ENCODE assay signal across 15 cellular contexts in genomic region chr1:191592111-191592510, GRCh38.
DNase-seq lines count a peak whose midpoint lies in the region; ATAC-seq lines count a peak whose summit lies in the region.
"Had no signal": no experiment of that assay in that cellular context is flagged by ENCODE, and none has a peak within 500 bp of the region (broad histone marks: within the 10 kb centered on the region; RNA-seq: fewer than 3 reads in every experiment).

No MANE protein-coding gene starts in this region.

- DNase-seq in OCI-M1 (lab: John Stamatoyannopoulos, UW), result peak; percentile 43
- peak; percentile 13 for DNase-seq in fibroblast of peridontal ligament (ENCODE audit: extremely low read depth)
- no peak for DNase-seq in GM19240 (ENCODE audit: insufficient read length, low spot score)
- no peak for DNase-seq in DMS79 treated with DMSO at 0.1 percent for 48 hours (lab: John Stamatoyannopoulos, UW)
- no peak for DNase-seq in activated naive CD4-positive, alpha-beta T cell (lab: John Stamatoyannopoulos, UW)
- DNase-seq: C1 segment of cervical spinal cord, NCI-H1092, NCI-H146, NCI-H2081, NCI-H748 treated with DMSO at 0.1 percent for 48 hours, SK-N-SH had no signal

- peak; percentile 68 for ATAC-seq in GM18867 (IDR thresholded peaks at IDR 0.05; ENCODE audit: unreplicated experiment)
- ATAC-seq in HG02610 (IDR thresholded peaks at IDR 0.05; ENCODE audit: unreplicated experiment), result peak; percentile 61
- ATAC-seq: Panc1, Right ventricle myocardium inferior had no signal

Comparison
In these comparisons a context has a peak if more than half of its experiments do, and no peak if none do; other contexts are left out.
1. DNase-seq: peak in OCI-M1 (single experiment) and fibroblast of peridontal ligament (single experiment); none in GM19240 (single experiment), DMS79 treated with DMSO at 0.1 percent for 48 hours (single experiment) and activated naive CD4-positive, alpha-beta T cell (0 of 4).